ENCODE assay signal across 9 cellular contexts in the genomic region with DNA sequence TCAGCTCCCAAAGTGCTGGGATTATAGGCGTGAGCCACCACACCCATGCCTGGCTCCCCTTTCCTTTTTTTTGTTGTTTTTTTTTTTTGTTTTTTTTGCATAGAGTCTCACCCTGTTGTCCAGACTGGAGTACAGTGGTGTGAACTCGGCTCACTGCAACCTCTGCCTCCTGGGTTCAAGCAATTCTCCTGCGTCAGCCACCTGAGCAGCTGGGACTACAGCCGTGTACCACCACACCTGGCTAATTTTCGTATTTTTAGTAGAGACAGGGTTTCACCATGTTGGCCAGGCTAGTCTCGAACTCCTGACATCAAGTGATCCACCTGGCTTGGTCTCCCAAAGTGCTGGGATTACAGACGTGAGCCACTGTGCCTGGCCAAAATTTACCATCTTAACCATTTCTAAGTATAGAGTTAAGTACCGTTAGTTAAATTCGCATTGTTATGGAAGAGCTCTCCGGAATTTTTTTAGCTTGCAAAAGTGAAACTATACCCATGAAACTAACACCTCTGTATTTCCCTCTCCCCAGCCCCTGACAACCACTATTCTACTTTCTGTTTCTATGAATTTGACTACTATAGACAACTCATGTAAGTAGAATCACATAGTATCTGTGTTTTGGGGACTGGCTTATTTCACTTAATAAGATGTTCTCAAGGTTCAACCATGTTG.
A peak's percentile ranks its signal among the peaks of the same experiment; 100 is the strongest.
DNase-seq lines count a peak whose midpoint lies in the region; ATAC-seq and TF ChIP-seq lines count a peak whose summit lies in the region.
"Had no signal": no experiment of that assay in that cellular context is flagged by ENCODE, and none has a peak within 500 bp of the region (broad histone marks: within the 10 kb centered on the region; RNA-seq: fewer than 3 reads in every experiment).

No MANE protein-coding gene starts in this region.

- peaks cover 20% of the 10 kb centered on the region for H3K27me3 Mint-ChIP-seq in activated T-helper 1 cell treated with anti-CD3 and anti-CD28 coated beads, Interleukin-12 subunit alpha, Interleukin-12 subunit beta, Interleukin-2, Interleukin-4 antibody, amounts not matched to agents 30 ng/mL and 10 ng/mL and 1 ng/mL, durations not matched to agents 14 hours and 24 hours and 36 hours (ENCODE audit: insufficient read depth)
- no peaks in the 10 kb centered on the region for H3K27me3 Mint-ChIP-seq in nephron progenitor cell (ENCODE audit: low read depth, poor library complexity)

- H3K36me3 Mint-ChIP-seq in activated T-helper 1 cell treated with anti-CD3 and anti-CD28 coated beads, Interleukin-12 subunit alpha, Interleukin-12 subunit beta, Interleukin-2, Interleukin-4 antibody, amounts not matched to agents 30 ng/mL and 10 ng/mL and 1 ng/mL, durations not matched to agents 14 hours and 24 hours and 36 hours (ENCODE audit: low read depth): no peaks in the 10 kb centered on the region
- H3K36me3 Mint-ChIP-seq in nephron progenitor cell (ENCODE audit: low read depth): no peaks in the 10 kb centered on the region

- H3K9me3 Mint-ChIP-seq in activated T-helper 1 cell treated with anti-CD3 and anti-CD28 coated beads, Interleukin-12 subunit alpha, Interleukin-12 subunit beta, Interleukin-2, Interleukin-4 antibody, amounts not matched to agents 30 ng/mL and 10 ng/mL and 1 ng/mL, durations not matched to agents 14 hours and 24 hours and 36 hours: no peaks in the 10 kb centered on the region
- H3K9me3 Mint-ChIP-seq in nephron progenitor cell: no peaks in the 10 kb centered on the region

- no peak for TF ChIP-seq CTCF in nephron progenitor cell (IDR thresholded peaks at IDR 0.05)

- ATAC-seq in GM19328 (IDR thresholded peaks at IDR 0.05; ENCODE audit: unreplicated experiment) (peak; percentile 82), HG03103 (IDR thresholded peaks at IDR 0.05; ENCODE audit: low read depth, unreplicated experiment) (peak; percentile 73)

- H3K4me1 Mint-ChIP-seq in activated T-helper 1 cell treated with anti-CD3 and anti-CD28 coated beads, Interleukin-12 subunit alpha, Interleukin-12 subunit beta, Interleukin-2, Interleukin-4 antibody, amounts not matched to agents 30 ng/mL and 10 ng/mL and 1 ng/mL, durations not matched to agents 14 hours and 24 hours and 36 hours (ENCODE audit: low read depth): peaks cover 30% of the 10 kb centered on the region
- no peaks in the 10 kb centered on the region for H3K4me1 Mint-ChIP-seq in nephron progenitor cell

- intact Hi-C loops in activated T-helper 1 cell treated with anti-CD3 and anti-CD28 coated beads, Interleukin-12 subunit alpha, Interleukin-12 subunit beta, Interleukin-2, Interleukin-4 antibody, amounts not matched to agents 30 ng/mL and 10 ng/mL and 1 ng/mL, durations not matched to agents 14 hours and 24 hours and 36 hours (cut with micrococcal nuclease): loop anchor here (1.0 kb wide), 7 partner anchors 20 to 87 kb away; a partner anchor contains a TSS

- H3K27ac Mint-ChIP-seq in activated T-helper 1 cell treated with anti-CD3 and anti-CD28 coated beads, Interleukin-12 subunit alpha, Interleukin-12 subunit beta, Interleukin-2, Interleukin-4 antibody, amounts not matched to agents 30 ng/mL and 10 ng/mL and 1 ng/mL, durations not matched to agents 14 hours and 24 hours and 36 hours: peak overlapping the region; percentile 44
- H3K27ac Mint-ChIP-seq in nephron progenitor cell: no peak overlapping the region

- H3K4me3 Mint-ChIP-seq in activated T-helper 1 cell treated with anti-CD3 and anti-CD28 coated beads, Interleukin-12 subunit alpha, Interleukin-12 subunit beta, Interleukin-2, Interleukin-4 antibody, amounts not matched to agents 30 ng/mL and 10 ng/mL and 1 ng/mL, durations not matched to agents 14 hours and 24 hours and 36 hours: peak overlapping the region; percentile 62
- no peak overlapping the region for H3K4me3 Mint-ChIP-seq in nephron progenitor cell

- peak; percentile 62 for DNase-seq in CD1c-positive myeloid dendritic cell (ENCODE audit: extremely low spot score)
- peak; percentile 28 for DNase-seq in activated T-helper 1 cell treated with anti-CD3 and anti-CD28 coated beads, Interleukin-12 subunit alpha, Interleukin-12 subunit beta, Interleukin-2, Interleukin-4 antibody, amounts not matched to agents 30 ng/mL and 10 ng/mL and 1 ng/mL, durations not matched to agents 14 hours and 24 hours and 36 hours (ENCODE audit: low spot score)
- DNase-seq in NCI-H1930 (lab: John Stamatoyannopoulos, UW): no peak
- no peak for DNase-seq in DMS 273 treated with DMSO at 0.1 percent for 48 hours (lab: John Stamatoyannopoulos, UW)
- DNase-seq in nephron progenitor cell: no peak
- no peak for DNase-seq in T1000 (lab: John Stamatoyannopoulos, UW)
- DNase-seq: NCI-H1417 treated with DMSO at 0.1 percent for 48 hours had no signal

Comparison
In these comparisons a context has a peak if more than half of its experiments do, and no peak if none do; other contexts are left out.
1. DNase-seq: peak in CD1c-positive myeloid dendritic cell (single experiment) and activated T-helper 1 cell treated with anti-CD3 and anti-CD28 coated beads, Interleukin-12 subunit alpha, Interleukin-12 subunit beta, Interleukin-2, Interleukin-4 antibody, amounts not matched to agents 30 ng/mL and 10 ng/mL and 1 ng/mL, durations not matched to agents 14 hours and 24 hours and 36 hours (single experiment); none in NCI-H1930 (0 of 2), DMS 273 treated with DMSO at 0.1 percent for 48 hours (single experiment), nephron progenitor cell (single experiment) and T1000 (single experiment).